ENCODE assay signal across 1 cellular context in genomic region chr16:89565506-89566372, GRCh38.
A peak's percentile ranks its signal among the peaks of the same experiment; 100 is the strongest.
TF ChIP-seq lines count a peak whose summit lies in the region.

No MANE protein-coding gene starts in this region.

TF ChIP-seq in HepG2, 621 proteins besides CTCF, POLR2A, EP300 and RAD21 (continued from another document and continues in another):
- TF ChIP-seq THYN1 (CRISPR knock-in tag; IDR thresholded peaks at IDR 0.05; ENCODE audit: borderline replicate concordance, low read depth): no peak
- no peak for TF ChIP-seq ZKSCAN5 (CRISPR knock-in tag; IDR thresholded peaks at IDR 0.05)
- TF ChIP-seq GZF1 (CRISPR knock-in tag; IDR thresholded peaks at IDR 0.05): 0 out of 2 replicates have a peak, but pooled peaks have one; percentile 16
- TF ChIP-seq, protein P1, sequence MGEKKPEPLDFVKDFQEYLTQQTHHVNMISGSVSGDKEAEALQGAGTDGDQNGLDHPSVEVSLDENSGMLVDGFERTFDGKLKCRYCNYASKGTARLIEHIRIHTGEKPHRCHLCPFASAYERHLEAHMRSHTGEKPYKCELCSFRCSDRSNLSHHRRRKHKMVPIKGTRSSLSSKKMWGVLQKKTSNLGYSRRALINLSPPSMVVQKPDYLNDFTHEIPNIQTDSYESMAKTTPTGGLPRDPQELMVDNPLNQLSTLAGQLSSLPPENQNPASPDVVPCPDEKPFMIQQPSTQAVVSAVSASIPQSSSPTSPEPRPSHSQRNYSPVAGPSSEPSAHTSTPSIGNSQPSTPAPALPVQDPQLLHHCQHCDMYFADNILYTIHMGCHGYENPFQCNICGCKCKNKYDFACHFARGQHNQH (CRISPR knock-in tag; IDR thresholded peaks at IDR 0.05): peak; percentile 61; the same call in 1 of the 2 replicates
- 0 out of 2 replicates have a peak, but pooled peaks have one; percentile 58 for TF ChIP-seq ZNF33B (CRISPR knock-in tag; IDR thresholded peaks at IDR 0.05)
- TF ChIP-seq, protein P2, sequence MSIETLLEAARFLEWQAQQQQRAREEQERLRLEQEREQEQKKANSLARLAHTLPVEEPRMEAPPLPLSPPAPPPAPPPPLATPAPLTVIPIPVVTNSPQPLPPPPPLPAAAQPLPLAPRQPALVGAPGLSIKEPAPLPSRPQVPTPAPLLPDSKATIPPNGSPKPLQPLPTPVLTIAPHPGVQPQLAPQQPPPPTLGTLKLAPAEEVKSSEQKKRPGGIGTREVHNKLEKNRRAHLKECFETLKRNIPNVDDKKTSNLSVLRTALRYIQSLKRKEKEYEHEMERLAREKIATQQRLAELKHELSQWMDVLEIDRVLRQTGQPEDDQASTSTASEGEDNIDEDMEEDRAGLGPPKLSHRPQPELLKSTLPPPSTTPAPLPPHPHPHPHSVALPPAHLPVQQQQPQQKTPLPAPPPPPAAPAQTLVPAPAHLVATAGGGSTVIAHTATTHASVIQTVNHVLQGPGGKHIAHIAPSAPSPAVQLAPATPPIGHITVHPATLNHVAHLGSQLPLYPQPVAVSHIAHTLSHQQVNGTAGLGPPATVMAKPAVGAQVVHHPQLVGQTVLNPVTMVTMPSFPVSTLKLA (IDR thresholded peaks at IDR 0.05): no peak
- TF ChIP-seq FOXP1 (IDR thresholded peaks at IDR 0.05): no peak
- no peak for TF ChIP-seq FOXP1 (CRISPR knock-in tag; IDR thresholded peaks at IDR 0.05)
- TF ChIP-seq ZSCAN9 (CRISPR knock-in tag; IDR thresholded peaks at IDR 0.05; ENCODE audit: borderline replicate concordance): peak; percentile 66; the same call in 1 of the 2 replicates
- TF ChIP-seq GATAD2A (CRISPR knock-in tag; IDR thresholded peaks at IDR 0.05): no peak; the same call in 1 of the 2 replicates
- TF ChIP-seq CENPT (CRISPR knock-in tag; IDR thresholded peaks at IDR 0.05; ENCODE audit: low read depth): no peak
- TF ChIP-seq CHCHD3 (CRISPR knock-in tag; IDR thresholded peaks at IDR 0.05): no peak
- 0 out of 2 replicates have a peak, but pooled peaks have one; percentile 5 for TF ChIP-seq ZSCAN5A (CRISPR knock-in tag; IDR thresholded peaks at IDR 0.05; ENCODE audit: borderline replicate concordance)
- TF ChIP-seq RFXANK (CRISPR knock-in tag; IDR thresholded peaks at IDR 0.05): no peak
- no peak for TF ChIP-seq ZNF292 (CRISPR knock-in tag; IDR thresholded peaks at IDR 0.05; ENCODE audit: borderline replicate concordance, low read depth)
- TF ChIP-seq XBP1 (CRISPR knock-in tag; IDR thresholded peaks at IDR 0.05): peak; percentile 72; the same call in 1 of the 2 replicates
- TF ChIP-seq, protein P3, sequence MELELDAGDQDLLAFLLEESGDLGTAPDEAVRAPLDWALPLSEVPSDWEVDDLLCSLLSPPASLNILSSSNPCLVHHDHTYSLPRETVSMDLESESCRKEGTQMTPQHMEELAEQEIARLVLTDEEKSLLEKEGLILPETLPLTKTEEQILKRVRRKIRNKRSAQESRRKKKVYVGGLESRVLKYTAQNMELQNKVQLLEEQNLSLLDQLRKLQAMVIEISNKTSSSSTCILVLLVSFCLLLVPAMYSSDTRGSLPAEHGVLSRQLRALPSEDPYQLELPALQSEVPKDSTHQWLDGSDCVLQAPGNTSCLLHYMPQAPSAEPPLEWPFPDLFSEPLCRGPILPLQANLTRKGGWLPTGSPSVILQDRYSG (CRISPR knock-in tag; IDR thresholded peaks at IDR 0.05): no peak
- TF ChIP-seq JUND (CRISPR knock-in tag; IDR thresholded peaks at IDR 0.05): no peak; the same call in 1 of the 2 replicates
- TF ChIP-seq, protein P4, sequence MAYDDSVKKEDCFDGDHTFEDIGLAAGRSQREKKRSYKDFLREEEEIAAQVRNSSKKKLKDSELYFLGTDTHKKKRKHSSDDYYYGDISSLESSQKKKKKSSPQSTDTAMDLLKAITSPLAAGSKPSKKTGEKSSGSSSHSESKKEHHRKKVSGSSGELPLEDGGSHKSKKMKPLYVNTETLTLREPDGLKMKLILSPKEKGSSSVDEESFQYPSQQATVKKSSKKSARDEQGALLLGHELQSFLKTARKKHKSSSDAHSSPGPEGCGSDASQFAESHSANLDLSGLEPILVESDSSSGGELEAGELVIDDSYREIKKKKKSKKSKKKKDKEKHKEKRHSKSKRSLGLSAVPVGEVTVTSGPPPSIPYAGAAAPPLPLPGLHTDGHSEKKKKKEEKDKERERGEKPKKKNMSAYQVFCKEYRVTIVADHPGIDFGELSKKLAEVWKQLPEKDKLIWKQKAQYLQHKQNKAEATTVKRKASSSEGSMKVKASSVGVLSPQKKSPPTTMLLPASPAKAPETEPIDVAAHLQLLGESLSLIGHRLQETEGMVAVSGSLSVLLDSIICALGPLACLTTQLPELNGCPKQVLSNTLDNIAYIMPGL (CRISPR knock-in tag; IDR thresholded peaks at IDR 0.05; ENCODE audit: borderline replicate concordance in 1 of 2, low read depth in 1 of 2): peak; percentile 79 to 89; a peak in 3 of 4 replicates
- no peak for TF ChIP-seq LCORL (IDR thresholded peaks at IDR 0.05)
- no peak; the same call in 1 of the 2 replicates for TF ChIP-seq LCORL (CRISPR knock-in tag; IDR thresholded peaks at IDR 0.05)
- no peak for TF ChIP-seq KDM6A (CRISPR knock-in tag; IDR thresholded peaks at IDR 0.05; ENCODE audit: low read depth)
- 0 out of 2 replicates have a peak, but pooled peaks have one; percentile 10 for TF ChIP-seq ATF6 (CRISPR knock-in tag; conservative IDR thresholded peaks at IDR 0.05)
- TF ChIP-seq MTF2 (CRISPR knock-in tag; IDR thresholded peaks at IDR 0.05; ENCODE audit: borderline replicate concordance): no peak
- no peak for TF ChIP-seq ZNF234 (CRISPR knock-in tag; conservative IDR thresholded peaks at IDR 0.05)
- TF ChIP-seq SMYD3 (CRISPR knock-in tag; IDR thresholded peaks at IDR 0.05): peak; percentile 70; the same call in 1 of the 2 replicates
- TF ChIP-seq, protein P5, sequence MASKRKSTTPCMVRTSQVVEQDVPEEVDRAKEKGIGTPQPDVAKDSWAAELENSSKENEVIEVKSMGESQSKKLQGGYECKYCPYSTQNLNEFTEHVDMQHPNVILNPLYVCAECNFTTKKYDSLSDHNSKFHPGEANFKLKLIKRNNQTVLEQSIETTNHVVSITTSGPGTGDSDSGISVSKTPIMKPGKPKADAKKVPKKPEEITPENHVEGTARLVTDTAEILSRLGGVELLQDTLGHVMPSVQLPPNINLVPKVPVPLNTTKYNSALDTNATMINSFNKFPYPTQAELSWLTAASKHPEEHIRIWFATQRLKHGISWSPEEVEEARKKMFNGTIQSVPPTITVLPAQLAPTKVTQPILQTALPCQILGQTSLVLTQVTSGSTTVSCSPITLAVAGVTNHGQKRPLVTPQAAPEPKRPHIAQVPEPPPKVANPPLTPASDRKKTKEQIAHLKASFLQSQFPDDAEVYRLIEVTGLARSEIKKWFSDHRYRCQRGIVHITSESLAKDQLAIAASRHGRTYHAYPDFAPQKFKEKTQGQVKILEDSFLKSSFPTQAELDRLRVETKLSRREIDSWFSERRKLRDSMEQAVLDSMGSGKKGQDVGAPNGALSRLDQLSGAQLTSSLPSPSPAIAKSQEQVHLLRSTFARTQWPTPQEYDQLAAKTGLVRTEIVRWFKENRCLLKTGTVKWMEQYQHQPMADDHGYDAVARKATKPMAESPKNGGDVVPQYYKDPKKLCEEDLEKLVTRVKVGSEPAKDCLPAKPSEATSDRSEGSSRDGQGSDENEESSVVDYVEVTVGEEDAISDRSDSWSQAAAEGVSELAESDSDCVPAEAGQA (IDR thresholded peaks at IDR 0.05; ENCODE audit: low read depth): peak; percentile 26; the same call in 1 of the 2 replicates
- TF ChIP-seq, protein P5 (CRISPR knock-in tag; IDR thresholded peaks at IDR 0.05; ENCODE audit: borderline replicate concordance): 0 out of 2 replicates have a peak, but pooled peaks have one; percentile 56
- no peak for TF ChIP-seq NBN (conservative IDR thresholded peaks at IDR 0.05)
- no peak; the same call in 1 of the 2 replicates for TF ChIP-seq ZNF547 (CRISPR knock-in tag; IDR thresholded peaks at IDR 0.05)
- TF ChIP-seq, protein P6, sequence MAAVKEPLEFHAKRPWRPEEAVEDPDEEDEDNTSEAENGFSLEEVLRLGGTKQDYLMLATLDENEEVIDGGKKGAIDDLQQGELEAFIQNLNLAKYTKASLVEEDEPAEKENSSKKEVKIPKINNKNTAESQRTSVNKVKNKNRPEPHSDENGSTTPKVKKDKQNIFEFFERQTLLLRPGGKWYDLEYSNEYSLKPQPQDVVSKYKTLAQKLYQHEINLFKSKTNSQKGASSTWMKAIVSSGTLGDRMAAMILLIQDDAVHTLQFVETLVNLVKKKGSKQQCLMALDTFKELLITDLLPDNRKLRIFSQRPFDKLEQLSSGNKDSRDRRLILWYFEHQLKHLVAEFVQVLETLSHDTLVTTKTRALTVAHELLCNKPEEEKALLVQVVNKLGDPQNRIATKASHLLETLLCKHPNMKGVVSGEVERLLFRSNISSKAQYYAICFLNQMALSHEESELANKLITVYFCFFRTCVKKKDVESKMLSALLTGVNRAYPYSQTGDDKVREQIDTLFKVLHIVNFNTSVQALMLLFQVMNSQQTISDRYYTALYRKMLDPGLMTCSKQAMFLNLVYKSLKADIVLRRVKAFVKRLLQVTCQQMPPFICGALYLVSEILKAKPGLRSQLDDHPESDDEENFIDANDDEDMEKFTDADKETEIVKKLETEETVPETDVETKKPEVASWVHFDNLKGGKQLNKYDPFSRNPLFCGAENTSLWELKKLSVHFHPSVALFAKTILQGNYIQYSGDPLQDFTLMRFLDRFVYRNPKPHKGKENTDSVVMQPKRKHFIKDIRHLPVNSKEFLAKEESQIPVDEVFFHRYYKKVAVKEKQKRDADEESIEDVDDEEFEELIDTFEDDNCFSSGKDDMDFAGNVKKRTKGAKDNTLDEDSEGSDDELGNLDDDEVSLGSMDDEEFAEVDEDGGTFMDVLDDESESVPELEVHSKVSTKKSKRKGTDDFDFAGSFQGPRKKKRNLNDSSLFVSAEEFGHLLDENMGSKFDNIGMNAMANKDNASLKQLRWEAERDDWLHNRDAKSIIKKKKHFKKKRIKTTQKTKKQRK (IDR thresholded peaks at IDR 0.05; ENCODE audit: low read length): no peak
- peak; percentile 48 for TF ChIP-seq DR1 (CRISPR knock-in tag; IDR thresholded peaks at IDR 0.05)
- TF ChIP-seq, protein P7, sequence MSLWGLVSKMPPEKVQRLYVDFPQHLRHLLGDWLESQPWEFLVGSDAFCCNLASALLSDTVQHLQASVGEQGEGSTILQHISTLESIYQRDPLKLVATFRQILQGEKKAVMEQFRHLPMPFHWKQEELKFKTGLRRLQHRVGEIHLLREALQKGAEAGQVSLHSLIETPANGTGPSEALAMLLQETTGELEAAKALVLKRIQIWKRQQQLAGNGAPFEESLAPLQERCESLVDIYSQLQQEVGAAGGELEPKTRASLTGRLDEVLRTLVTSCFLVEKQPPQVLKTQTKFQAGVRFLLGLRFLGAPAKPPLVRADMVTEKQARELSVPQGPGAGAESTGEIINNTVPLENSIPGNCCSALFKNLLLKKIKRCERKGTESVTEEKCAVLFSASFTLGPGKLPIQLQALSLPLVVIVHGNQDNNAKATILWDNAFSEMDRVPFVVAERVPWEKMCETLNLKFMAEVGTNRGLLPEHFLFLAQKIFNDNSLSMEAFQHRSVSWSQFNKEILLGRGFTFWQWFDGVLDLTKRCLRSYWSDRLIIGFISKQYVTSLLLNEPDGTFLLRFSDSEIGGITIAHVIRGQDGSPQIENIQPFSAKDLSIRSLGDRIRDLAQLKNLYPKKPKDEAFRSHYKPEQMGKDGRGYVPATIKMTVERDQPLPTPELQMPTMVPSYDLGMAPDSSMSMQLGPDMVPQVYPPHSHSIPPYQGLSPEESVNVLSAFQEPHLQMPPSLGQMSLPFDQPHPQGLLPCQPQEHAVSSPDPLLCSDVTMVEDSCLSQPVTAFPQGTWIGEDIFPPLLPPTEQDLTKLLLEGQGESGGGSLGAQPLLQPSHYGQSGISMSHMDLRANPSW (CRISPR knock-in tag; IDR thresholded peaks at IDR 0.05; ENCODE audit: borderline replicate concordance): peak; percentile 90; the same call in 1 of the 2 replicates
- TF ChIP-seq ASH2L (IDR thresholded peaks at IDR 0.05; ENCODE audit: insufficient read length, low read depth, low read length): peak; percentile 68
